Comparison of ENCODE assay signal across 24 cellular contexts in genomic region chr7:85103962-85104361, GRCh38.
DNase-seq lines count a peak whose midpoint lies in the region; ATAC-seq, FAIRE-seq and TF ChIP-seq lines count a peak whose summit lies in the region.
"Had no signal": no experiment of that assay in that cellular context is flagged by ENCODE, and none has a peak within 500 bp of the region (broad histone marks: within the 10 kb centered on the region; RNA-seq: fewer than 3 reads in every experiment).

No MANE protein-coding gene starts in this region.

- no peak for FAIRE-seq in bronchial epithelial cell (lab: Jason Lieb, UNC)
- FAIRE-seq: frontal cortex had no signal

- H2AFZ ChIP-seq in IMR-90 (replicated peaks; ENCODE audit: low read length, poor library complexity), result no peak overlapping the region
- no peak overlapping the region for H2AFZ ChIP-seq in mesenchymal stem cell (ENCODE audit: low read depth, low read length)
- H2AFZ ChIP-seq: hepatocyte had no signal

- H3K14ac ChIP-seq in IMR-90 (replicated peaks; ENCODE audit: low read depth, low read length) (no peak overlapping the region), mesenchymal stem cell (ENCODE audit: low read length in 2 of 2) (no peak overlapping the region)

- no TSS peak for BruUV-seq in IMR-90 (replicated peaks; lab: Mats Ljungman, UMichigan)

- H3K9me1 ChIP-seq in IMR-90 (ENCODE audit: insufficient read depth, low read length), result no peaks in the 10 kb centered on the region

- H4K8ac ChIP-seq in IMR-90 (ENCODE audit: low read depth in 2 of 2, low read length in 2 of 2), result no peak overlapping the region
- H4K8ac ChIP-seq in mesenchymal stem cell (ENCODE audit: low read length), result no peak overlapping the region

- H3K36me3 ChIP-seq in IMR-90 (ENCODE audit: control insufficient read depth, insufficient read depth, low read length), result no peaks in the 10 kb centered on the region
- H3K36me3 ChIP-seq in bronchial epithelial cell (ENCODE audit: control insufficient read depth, insufficient read depth, low read length), result no peaks in the 10 kb centered on the region
- no peaks in the 10 kb centered on the region for H3K36me3 ChIP-seq in mesenchymal stem cell (ENCODE audit: control insufficient read depth in 1 of 2, insufficient read depth in 2 of 2, low read depth in 1 of 2, low read length in 2 of 2)
- no peaks in the 10 kb centered on the region for H3K36me3 ChIP-seq in esophagus squamous epithelium
- H3K36me3 ChIP-seq: cardiac muscle cell, ovary, SJSA1 had no signal

- ATAC-seq in IMR-90 (ENCODE audit: low read depth), result no peak
- ATAC-seq: activated CD4-positive, alpha-beta T cell treated with anti-CD3 and anti-CD28 coated beads for 36 hours; left lobe of liver; naive thymus-derived CD8-positive, alpha-beta T cell; Panc1; T-helper 17 cell had no signal

- H3K9ac ChIP-seq in IMR-90 (ENCODE audit: low read depth, low read length), result no peak overlapping the region
- peak overlapping the region; percentile 8 for H3K9ac ChIP-seq in mesenchymal stem cell (ENCODE audit: low read length)

- H3K23ac ChIP-seq in IMR-90 (ENCODE audit: low read depth, low read length) (no peak overlapping the region), mesenchymal stem cell (ENCODE audit: low read length in 2 of 2) (no peak overlapping the region)

- H2AK9ac ChIP-seq in IMR-90 (replicated peaks; ENCODE audit: low read depth, low read length, poor library complexity), result no peak overlapping the region

- no peak overlapping the region for H3K56ac ChIP-seq in IMR-90 (ENCODE audit: extremely low read depth, insufficient read depth, low read length)

- intact Hi-C loops in IMR-90 (cut with micrococcal nuclease), result loop anchor here (10.0 kb wide), 1 partner anchor 301 kb away; no protein-coding TSS in a partner anchor
- intact Hi-C loops in esophagus squamous epithelium (cut with DNase I), result no loop called here

- H3K79me1 ChIP-seq in IMR-90 (ENCODE audit: low read depth in 1 of 2, low read length in 2 of 2) (no peaks in the 10 kb centered on the region), mesenchymal stem cell (replicated peaks; ENCODE audit: low read length, poor library complexity, severe bottlenecking) (no peaks in the 10 kb centered on the region)

- H4K5ac ChIP-seq in IMR-90 (ENCODE audit: low read depth, low read length), result no peak overlapping the region

- H3K4ac ChIP-seq in IMR-90 (ENCODE audit: low read depth, low read length), result no peak overlapping the region
- H3K4ac ChIP-seq in mesenchymal stem cell (ENCODE audit: low read depth in 1 of 2, low read length in 2 of 2), result no peak overlapping the region

- no peak overlapping the region for H4K91ac ChIP-seq in IMR-90 (ENCODE audit: insufficient read depth, low read depth, low read length)
- no peak overlapping the region for H4K91ac ChIP-seq in mesenchymal stem cell (ENCODE audit: low read length)

- no peak for TF ChIP-seq RAD21 in IMR-90 (IDR thresholded peaks at IDR 0.05; ENCODE audit: low read length)

- dilution Hi-C loops in IMR-90 (cut with HindIII; ENCODE audit: low sequenced_read_pairs, unreplicated experiment), result no loop called here

- H3K4me3 ChIP-seq in IMR-90 (ENCODE audit: insufficient read depth, low read depth, low read length) (no peak overlapping the region), bronchial epithelial cell (ENCODE audit: low read depth, low read length) (no peak overlapping the region), mesenchymal stem cell (ENCODE audit: insufficient read depth in 1 of 2, low read depth in 1 of 2, low read length in 2 of 2) (peak overlapping the region in 1 of 2 experiments; percentile 21), esophagus squamous epithelium (no peak overlapping the region)
- H3K4me3 ChIP-seq: cardiac muscle cell, hepatocyte, ovary, SJSA1 had no signal

- TF ChIP-seq POLR2A in IMR-90 (IDR thresholded peaks at IDR 0.05; ENCODE audit: low read depth, low read length) (no peak), esophagus squamous epithelium (IDR thresholded peaks at IDR 0.05) (no peak)

- H3K18ac ChIP-seq in IMR-90 (ENCODE audit: low read depth, low read length), result no peak overlapping the region
- no peak overlapping the region for H3K18ac ChIP-seq in mesenchymal stem cell (ENCODE audit: low read depth in 1 of 2, low read length in 2 of 2)

- DNase-seq in EL (peak; percentile 42), IMR-90 (peak; percentile 22), bronchial epithelial cell (ENCODE audit: low read depth) (peak; percentile 67), mesenchymal stem cell (no peak), esophagus squamous epithelium (lab: John Stamatoyannopoulos, UW) (no peak), GM10266 (ENCODE audit: extremely low spot score) (no peak), NCI-H2029 treated with DMSO at 0.1 percent for 48 hours (lab: John Stamatoyannopoulos, UW) (no peak)
- no peak for DNase-seq in effector CD8-positive, alpha-beta T cell (lab: John Stamatoyannopoulos, UW)
- DNase-seq: activated CD4-positive, alpha-beta T cell treated with anti-CD3 and anti-CD28 coated beads for 36 hours; activated naive CD4-positive, alpha-beta T cell treated with Interleukin-2 at 50 U/mL for 16 hours; activated T-cell treated with anti-CD3 and anti-CD28 coated beads, Interleukin-2, amount 50 U/mL, for 24 hours; amniotic stem cell; naive thymus-derived CD8-positive, alpha-beta T cell; NCI-H1436 treated with DMSO at 0.1 percent for 48 hours; retina; stimulated activated naive CD4-positive, alpha-beta T cell treated with Interleukin-2 at 50 U/mL for 16 hours; T-helper 17 cell had no signal

- no peaks in the 10 kb centered on the region for H3K4me1 ChIP-seq in IMR-90 (ENCODE audit: control insufficient read depth, insufficient read depth, low read length)
- no peaks in the 10 kb centered on the region for H3K4me1 ChIP-seq in mesenchymal stem cell (ENCODE audit: control insufficient read depth, insufficient read depth, low read depth, low read length)
- H3K4me1 ChIP-seq in esophagus squamous epithelium, result no peaks in the 10 kb centered on the region
- H3K4me1 ChIP-seq: SJSA1 had no signal

- no peak overlapping the region for H2BK5ac ChIP-seq in IMR-90 (ENCODE audit: low read depth, low read length, poor library complexity, severe bottlenecking)
- no peak overlapping the region for H2BK5ac ChIP-seq in mesenchymal stem cell (ENCODE audit: low read depth, low read length, poor library complexity, severe bottlenecking)

- POLR2A ChIA-PET in IMR-90 (lab: Charles Lee; ENCODE audit: unreplicated experiment), result no interaction called here

- CTCF ChIA-PET in IMR-90 (lab: Yijun Ruan, JAX), result no interaction called here

- no peaks in the 10 kb centered on the region for H3K27me3 ChIP-seq in IMR-90 (ENCODE audit: control insufficient read depth, insufficient read depth, low read length)
- no peaks in the 10 kb centered on the region for H3K27me3 ChIP-seq in bronchial epithelial cell (ENCODE audit: control insufficient read depth, insufficient read depth, low read length)
- no peaks in the 10 kb centered on the region for H3K27me3 ChIP-seq in mesenchymal stem cell (ENCODE audit: control insufficient read depth in 1 of 2, insufficient read depth in 1 of 2, low read length in 2 of 2)
- H3K27me3 ChIP-seq in esophagus squamous epithelium, result no peaks in the 10 kb centered on the region
- H3K27me3 ChIP-seq: cardiac muscle cell, hepatocyte, ovary, SJSA1 had no signal

- H2AK5ac ChIP-seq in IMR-90 (ENCODE audit: low read depth, low read length), result no peak overlapping the region
- no peak overlapping the region for H2AK5ac ChIP-seq in mesenchymal stem cell (ENCODE audit: low read length, severe bottlenecking)

- no peaks in the 10 kb centered on the region for H3K9me3 ChIP-seq in IMR-90 (ENCODE audit: control insufficient read depth, insufficient read depth, low read length)
- no peaks in the 10 kb centered on the region for H3K9me3 ChIP-seq in mesenchymal stem cell (ENCODE audit: control insufficient read depth, low read length)
- no peaks in the 10 kb centered on the region for H3K9me3 ChIP-seq in esophagus squamous epithelium
- H3K9me3 ChIP-seq: ovary, SJSA1 had no signal

- no peak overlapping the region for H3K4me2 ChIP-seq in IMR-90 (ENCODE audit: low read depth, low read length)
- H3K4me2 ChIP-seq in mesenchymal stem cell (ENCODE audit: low read length, poor library complexity, severe bottlenecking), result no peak overlapping the region
- H3K4me2 ChIP-seq: hepatocyte had no signal

- no peak overlapping the region for H2BK20ac ChIP-seq in IMR-90 (ENCODE audit: low read depth, low read length)

- H2BK12ac ChIP-seq in mesenchymal stem cell (ENCODE audit: low read length in 2 of 2), result no peak overlapping the region

- H2BK15ac ChIP-seq in IMR-90 (ENCODE audit: low read depth, low read length), result no peak overlapping the region
- no peak overlapping the region for H2BK15ac ChIP-seq in mesenchymal stem cell (ENCODE audit: low read depth, poor library complexity, severe bottlenecking)

- TF ChIP-seq CTCF in IMR-90 (conservative IDR thresholded peaks at IDR 0.05; ENCODE audit: low read depth, low read length), result no peak
- no peak for TF ChIP-seq CTCF in bronchial epithelial cell (IDR thresholded peaks at IDR 0.05; ENCODE audit: insufficient read depth, low read length, severe bottlenecking)
- TF ChIP-seq CTCF in esophagus squamous epithelium (IDR thresholded peaks at IDR 0.05), result no peak
- TF ChIP-seq CTCF in GM10266 (IDR thresholded peaks at IDR 0.05; ENCODE audit: control insufficient read depth, insufficient read depth, low read depth, missing control alignments), result no peak

- no peaks in the 10 kb centered on the region for H4K20me1 ChIP-seq in IMR-90 (ENCODE audit: insufficient read depth, low read length)

- H3K27ac ChIP-seq in IMR-90 (ENCODE audit: insufficient read depth, low read length) (no peak overlapping the region), mesenchymal stem cell (ENCODE audit: low read length, poor library complexity, severe bottlenecking) (no peak overlapping the region), esophagus squamous epithelium (no peak overlapping the region)
- H3K27ac ChIP-seq: cardiac muscle cell, hepatocyte, ovary, SJSA1 had no signal

- H2BK120ac ChIP-seq in IMR-90 (ENCODE audit: low read depth, low read length) (no peak overlapping the region), mesenchymal stem cell (ENCODE audit: low read depth, low read length) (no peak overlapping the region)

- in situ Hi-C loops in IMR-90 (cut with MboI; ENCODE audit: low sequenced_read_pairs), result no loop called here

TF ChIP-seq in IMR-90, 13 proteins besides CTCF, POLR2A, EP300 and RAD21:
- TF ChIP-seq RCOR1 (IDR thresholded peaks at IDR 0.05; ENCODE audit: insufficient replicate concordance, low read length), result no peak
- peak; percentile 13; the same call in 1 of the 2 replicates for TF ChIP-seq BHLHE40 (IDR thresholded peaks at IDR 0.05; ENCODE audit: low read depth, low read length)

Comparison
In these comparisons a context has a peak if more than half of its experiments do, and no peak if none do; other contexts are left out.
1. DNase-seq: peak in EL (single experiment), IMR-90 (single experiment) and bronchial epithelial cell (single experiment); none in mesenchymal stem cell (single experiment), esophagus squamous epithelium (single experiment), effector CD8-positive, alpha-beta T cell (single experiment), GM10266 (single experiment) and NCI-H2029 treated with DMSO at 0.1 percent for 48 hours (single experiment).